13 cellular contexts compared by ENCODE assay signal in the genomic region with DNA sequence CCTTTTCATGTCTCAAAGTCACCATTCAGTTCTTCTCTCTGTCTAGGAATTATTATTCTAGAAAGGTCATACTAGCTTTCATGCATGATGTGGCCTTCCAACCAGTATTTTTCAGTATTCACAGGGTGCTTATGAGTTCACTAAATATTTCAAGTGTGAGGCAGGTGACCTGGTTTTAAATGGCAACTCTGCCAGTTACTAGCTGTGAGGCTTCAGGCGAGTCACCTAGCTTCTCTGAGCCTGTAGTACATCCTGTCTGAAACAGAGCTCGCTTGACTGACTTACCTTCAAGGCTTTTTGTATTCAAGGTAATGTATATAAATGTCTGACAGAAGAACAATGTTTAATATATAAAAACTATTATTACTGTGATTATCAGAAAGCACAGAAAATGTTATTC. TPM values are rescaled to one million over a fixed set of nuclear protein-coding genes. Genes with fewer than 3 reads are reported as not detected.
DNase-seq lines count a peak whose midpoint lies in the region; ATAC-seq and TF ChIP-seq lines count a peak whose summit lies in the region.
"Had no signal": no experiment of that assay in that cellular context is flagged by ENCODE, and none has a peak within 500 bp of the region (broad histone marks: within the 10 kb centered on the region; RNA-seq: fewer than 3 reads in every experiment).

No MANE protein-coding gene starts in this region.

- DNase-seq in stimulated activated CD4-positive, alpha-beta T cell treated with anti-CD3 and anti-CD28 coated beads, Interleukin-1b, Interleukin-23, amount 100 ng/mL, for 48 hours = peak; percentile 35
- DNase-seq in stimulated activated CD4-positive, alpha-beta T cell treated with anti-CD3 and anti-CD28 coated beads, Interleukin-12 subunit alpha, Interleukin-12 subunit beta, amount 100 ng/mL, for 4 hours = no peak
- DNase-seq in fibroblast of lung (ENCODE audit: low read depth in 2 of 2) (peak in 1 of 2 donors; percentile 56), uterus (no peak), NK-92 (lab: John Stamatoyannopoulos, UW; ENCODE audit: unreplicated experiment) (no peak), NCI-H1105 (lab: John Stamatoyannopoulos, UW) (no peak)
- DNase-seq: activated naive CD8-positive, alpha-beta T cell treated with anti-CD3 and anti-CD28 coated beads, Interleukin-2, amount 10 ng/mL, durations not matched to agents 7 days and 5 days; stomach had no signal

- no peaks in the 10 kb centered on the region for H3K79me2 ChIP-seq in fibroblast of lung (ENCODE audit: control insufficient read depth, insufficient read depth, low read length)
- H3K79me2 ChIP-seq: parathyroid adenoma had no signal

- peak overlapping the region; percentile 47 for H3K27ac Mint-ChIP-seq in T-helper 1 cell treated with Interleukin-12 subunit alpha and Interleukin-12 subunit beta and Interleukin-4 antibody, amounts not matched to agents 30 μg/mL and 1 μg/mL, for 36 hours

- no peaks in the 10 kb centered on the region for H3K9me3 Mint-ChIP-seq in T-helper 1 cell treated with Interleukin-12 subunit alpha and Interleukin-12 subunit beta and Interleukin-4 antibody, amounts not matched to agents 30 μg/mL and 1 μg/mL, for 36 hours

- peak overlapping the region in 1 of 4 experiments; percentile 9 for H3K4me3 ChIP-seq in fibroblast of lung (replicated peaks in 1 of 4; ENCODE audit: control extremely low read depth in 1 of 4, insufficient read depth in 1 of 4, low read depth in 3 of 4, low read length in 4 of 4)
- no peak overlapping the region for H3K4me3 ChIP-seq in uterus
- H3K4me3 ChIP-seq: BLaER1 treated with 17β-estradiol and CSF1 and Interleukin-3, amounts not matched to agents 10 nM and 100 nM; HAP-1; stomach had no signal

- H3K36me3 ChIP-seq in fibroblast of lung (ENCODE audit: control insufficient read depth, insufficient read depth, low read length) (no peaks in the 10 kb centered on the region), uterus (no peaks in the 10 kb centered on the region)
- H3K36me3 ChIP-seq: BLaER1 treated with 17β-estradiol and CSF1 and Interleukin-3, amounts not matched to agents 10 nM and 100 nM; HAP-1; stomach had no signal

- ATAC-seq in GM18517 (IDR thresholded peaks at IDR 0.05; ENCODE audit: unreplicated experiment) = no peak

- H3K4me2 ChIP-seq in fibroblast of lung (ENCODE audit: extremely low read depth, insufficient read depth, low read length) = peak overlapping the region; percentile 59
- H3K4me2 ChIP-seq: BLaER1 treated with 17β-estradiol and CSF1 and Interleukin-3, amounts not matched to agents 10 nM and 100 nM had no signal

- H2AFZ ChIP-seq in fibroblast of lung (ENCODE audit: low read length) = no peak overlapping the region
- H2AFZ ChIP-seq: parathyroid adenoma had no signal

- H3K9me3 ChIP-seq in fibroblast of lung (ENCODE audit: control insufficient read depth, insufficient read depth, low read depth, low read length) (no peaks in the 10 kb centered on the region), uterus (no peaks in the 10 kb centered on the region)
- H3K9me3 ChIP-seq: BLaER1 treated with 17β-estradiol and CSF1 and Interleukin-3, amounts not matched to agents 10 nM and 100 nM; HAP-1; stomach had no signal

- H3K4me1 ChIP-seq in fibroblast of lung (ENCODE audit: control insufficient read depth, extremely low read depth, insufficient read depth, low read length) (no peaks in the 10 kb centered on the region), uterus (peaks cover 0 to 7% of the 10 kb centered on the region in 2 donors)
- H3K4me1 ChIP-seq: parathyroid adenoma had no signal

- no peak overlapping the region for H3K4me3 Mint-ChIP-seq in T-helper 1 cell treated with Interleukin-12 subunit alpha and Interleukin-12 subunit beta and Interleukin-4 antibody, amounts not matched to agents 30 μg/mL and 1 μg/mL, for 36 hours

- no peak overlapping the region for H3K9ac ChIP-seq in fibroblast of lung (ENCODE audit: insufficient read depth, low read length)
- H3K9ac ChIP-seq: BLaER1 treated with 17β-estradiol and CSF1 and Interleukin-3, amounts not matched to agents 10 nM and 100 nM; parathyroid adenoma had no signal

- no peaks in the 10 kb centered on the region for H3K27me3 ChIP-seq in fibroblast of lung (ENCODE audit: control insufficient read depth, insufficient read depth, low read length)
- no peaks in the 10 kb centered on the region for H3K27me3 ChIP-seq in uterus
- H3K27me3 ChIP-seq: BLaER1 treated with 17β-estradiol and CSF1 and Interleukin-3, amounts not matched to agents 10 nM and 100 nM; stomach had no signal

- TF ChIP-seq POLR2A in uterus (IDR thresholded peaks at IDR 0.05) = no peak

- H3K27me3 Mint-ChIP-seq in T-helper 1 cell treated with Interleukin-12 subunit alpha and Interleukin-12 subunit beta and Interleukin-4 antibody, amounts not matched to agents 30 μg/mL and 1 μg/mL, for 36 hours (ENCODE audit: low read depth) = no peaks in the 10 kb centered on the region
- H3K27me3 Mint-ChIP-seq: activated naive CD8-positive, alpha-beta T cell treated with anti-CD3 and anti-CD28 coated beads, Interleukin-2, amount 10 ng/mL, durations not matched to agents 7 days and 5 days had no signal

- H3K36me3 Mint-ChIP-seq in T-helper 1 cell treated with Interleukin-12 subunit alpha and Interleukin-12 subunit beta and Interleukin-4 antibody, amounts not matched to agents 30 μg/mL and 1 μg/mL, for 36 hours (ENCODE audit: low read depth) = peaks cover 14% of the 10 kb centered on the region

- H4K20me1 ChIP-seq in fibroblast of lung (ENCODE audit: control insufficient read depth, extremely low read depth, insufficient read depth, low read length) = no peaks in the 10 kb centered on the region
- H4K20me1 ChIP-seq: BLaER1 treated with 17β-estradiol and CSF1 and Interleukin-3, amounts not matched to agents 10 nM and 100 nM had no signal

- H3K27ac ChIP-seq in fibroblast of lung (ENCODE audit: insufficient read depth, low read length) = no peak overlapping the region
- peak overlapping the region; percentile 38 to 71 for H3K27ac ChIP-seq in uterus
- H3K27ac ChIP-seq: BLaER1 treated with 17β-estradiol and CSF1 and Interleukin-3, amounts not matched to agents 10 nM and 100 nM; parathyroid adenoma; stomach had no signal

- H3K4me1 Mint-ChIP-seq in T-helper 1 cell treated with Interleukin-12 subunit alpha and Interleukin-12 subunit beta and Interleukin-4 antibody, amounts not matched to agents 30 μg/mL and 1 μg/mL, for 36 hours (ENCODE audit: low read depth) = peaks cover 77% of the 10 kb centered on the region

- intact Hi-C loops in uterus (cut with DNase I; ENCODE audit: low total_unique reads) = no loop called here

- TF ChIP-seq CTCF in fibroblast of lung (conservative IDR thresholded peaks at IDR 0.05 in 1 of 2, IDR thresholded peaks at IDR 0.05 in 1 of 2; ENCODE audit: low read depth in 1 of 2, low read length in 2 of 2) (no peak), uterus (IDR thresholded peaks at IDR 0.05) (no peak)

RNA-seq across cellular contexts. Expression of a gene that starts 19.4 kb away (rescaled TPM):
- total RNA-seq in fibroblast of lung (30.8 and 42.9 TPM in 2 replicates), uterus (100 to 1,000 TPM in 1 of 4 donors, 10 to 100 TPM in 3; 30.3 to 398 (median 46.7) TPM)
- polyA plus RNA-seq in fibroblast of lung = 57.1 and 72.1 TPM in 2 replicates
- 40.3 and 51.3 TPM in 2 replicates for polyA plus RNA-seq in fibroblast of lung (2012)
- polyA minus RNA-seq in fibroblast of lung (ENCODE audit: low replicate concordance) = 151 and 156 TPM in 2 replicates
